In the genomic region with DNA sequence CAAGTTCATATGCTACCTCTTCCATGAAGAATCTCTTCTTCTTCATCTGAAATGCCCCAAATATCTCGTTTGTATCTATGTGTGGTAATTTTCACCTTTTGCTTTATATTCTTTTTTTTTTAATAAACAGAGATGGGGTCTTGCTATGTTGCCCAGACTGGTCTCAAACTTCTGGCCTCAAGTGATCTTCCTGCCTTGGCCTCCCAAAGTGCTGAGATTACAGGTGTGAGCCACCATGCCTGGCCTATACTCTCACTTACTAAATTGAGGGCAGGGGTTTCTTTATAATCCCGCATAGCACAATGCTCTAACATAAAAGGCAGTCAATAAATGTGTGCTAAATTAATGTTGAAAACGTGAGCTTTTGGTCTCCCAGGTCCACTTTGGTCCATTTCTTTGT, we compare ENCODE assay signal across 26 cellular contexts. TPM values are rescaled to one million over a fixed set of nuclear protein-coding genes. Genes with fewer than 3 reads are reported as not detected.
"Had no signal": no experiment of that assay in that cellular context is flagged by ENCODE, and none has a peak within 500 bp of the region (broad histone marks: within the 10 kb centered on the region; RNA-seq: fewer than 3 reads in every experiment).

No MANE protein-coding gene starts in this region.

- H3K27me3 ChIP-seq: adrenal gland, body of pancreas, breast epithelium had no signal

- ATAC-seq: activated naive CD4-positive, alpha-beta T cell treated with anti-CD3 and anti-CD28 coated beads, Interleukin-2, amount 50 U/mL, for 72 hours; activated T-cell treated with anti-CD3 and anti-CD28 coated beads, Interleukin-2, amount 50 U/mL, for 4 hours; body of pancreas; Panc1 had no signal

- H3K9me3 Mint-ChIP-seq: activated CD4-positive, alpha-beta memory T cell treated with anti-CD3 and anti-CD28 coated beads for 36 hours; activated naive CD4-positive, alpha-beta T cell treated with anti-CD3 and anti-CD28 coated beads for 36 hours; activated naive CD4-positive, alpha-beta T cell treated with anti-CD3 and anti-CD28 coated beads, Interleukin-2, amount 50 U/mL, for 72 hours; activated T-cell treated with anti-CD3 and anti-CD28 coated beads, Interleukin-2, amount 50 U/mL, for 4 hours; activated T-helper 1 cell treated with anti-CD3 and anti-CD28 coated beads, Interleukin-12 subunit alpha, Interleukin-12 subunit beta, Interleukin-2, Interleukin-4 antibody, amounts not matched to agents 30 ng/mL and 10 ng/mL and 1 ng/mL, durations not matched to agents 14 hours and 24 hours and 36 hours had no signal

- H3K36me3 ChIP-seq: adrenal gland, breast epithelium, SJCRH30 had no signal

- DNase-seq: activated CD4-positive, alpha-beta memory T cell treated with anti-CD3 and anti-CD28 coated beads for 36 hours; activated CD4-positive, alpha-beta T cell treated with anti-CD3 and anti-CD28 coated beads, Interleukin-2, amount 50 U/mL, for 1 hour; activated CD8-positive, alpha-beta memory T cell treated with anti-CD3 and anti-CD28 coated beads, Interleukin-2, amount 50 U/mL, for 4 hours; activated gamma-delta T cell treated with Interleukin-2 at 50 U/mL for 16 hours; activated naive CD4-positive, alpha-beta T cell treated with anti-CD3 and anti-CD28 coated beads for 36 hours; activated T-cell treated with anti-CD3 and anti-CD28 coated beads for 4 hours; activated T-cell treated with anti-CD3 and anti-CD28 coated beads, Interleukin-2, amount 50 U/mL, for 4 hours; adrenal gland; body of pancreas; NCI-H1105; NCI-H1417 treated with DMSO at 0.1 percent for 48 hours; NCI-H187 treated with DMSO at 0.1 percent for 48 hours; NCI-H2081; NCI-H226; NCI-H524 treated with DMSO at 0.1 percent for 48 hours; SHP77; SJCRH30; T1000 had no signal

- H3K4me3 Mint-ChIP-seq: activated CD4-positive, alpha-beta memory T cell treated with anti-CD3 and anti-CD28 coated beads for 36 hours; activated naive CD4-positive, alpha-beta T cell treated with anti-CD3 and anti-CD28 coated beads for 36 hours; activated T-cell treated with anti-CD3 and anti-CD28 coated beads, Interleukin-2, amount 50 U/mL, for 4 hours; activated T-helper 1 cell treated with anti-CD3 and anti-CD28 coated beads, Interleukin-12 subunit alpha, Interleukin-12 subunit beta, Interleukin-2, Interleukin-4 antibody, amounts not matched to agents 30 ng/mL and 10 ng/mL and 1 ng/mL, durations not matched to agents 14 hours and 24 hours and 36 hours had no signal

- H3K27ac ChIP-seq: adrenal gland, body of pancreas, SJCRH30, SK-N-MC had no signal

- FAIRE-seq: astrocyte had no signal

- H3K36me3 Mint-ChIP-seq: activated CD4-positive, alpha-beta memory T cell treated with anti-CD3 and anti-CD28 coated beads for 36 hours; activated naive CD4-positive, alpha-beta T cell treated with anti-CD3 and anti-CD28 coated beads, Interleukin-2, amount 50 U/mL, for 72 hours had no signal

- H3K27me3 Mint-ChIP-seq: activated CD4-positive, alpha-beta memory T cell treated with anti-CD3 and anti-CD28 coated beads for 36 hours had no signal

- H3K9me3 ChIP-seq: adrenal gland, body of pancreas, breast epithelium, SJCRH30 had no signal

- H3K27ac Mint-ChIP-seq: activated CD4-positive, alpha-beta memory T cell treated with anti-CD3 and anti-CD28 coated beads for 36 hours; activated naive CD4-positive, alpha-beta T cell treated with anti-CD3 and anti-CD28 coated beads for 36 hours; activated naive CD4-positive, alpha-beta T cell treated with anti-CD3 and anti-CD28 coated beads, Interleukin-2, amount 50 U/mL, for 72 hours; activated T-helper 1 cell treated with anti-CD3 and anti-CD28 coated beads, Interleukin-12 subunit alpha, Interleukin-12 subunit beta, Interleukin-2, Interleukin-4 antibody, amounts not matched to agents 30 ng/mL and 10 ng/mL and 1 ng/mL, durations not matched to agents 14 hours and 24 hours and 36 hours had no signal

- H3K4me3 ChIP-seq: adrenal gland, body of pancreas, breast epithelium, SJCRH30, SK-N-MC had no signal

- H3K4me1 ChIP-seq: breast epithelium had no signal

RNA-seq across cellular contexts. Expression of gene RNF43, which starts 30.6 kb away (rescaled TPM):
- total RNA-seq: NCI-H460, SJCRH30 had no signal

RNA-seq across cellular contexts. Expression of gene TSPOAP1, which starts 58.1 kb away (rescaled TPM):
- total RNA-seq: MCF 10A, NCI-H460 had no signal
